Comparison of ENCODE assay signal across 14 cellular contexts in genomic region chr19:2154587-2155075, GRCh38. TPM values are rescaled to one million over a fixed set of nuclear protein-coding genes. Genes with fewer than 3 reads are reported as not detected.
A peak's percentile ranks its signal among the peaks of the same experiment; 100 is the strongest.
DNase-seq lines count a peak whose midpoint lies in the region; ATAC-seq and TF ChIP-seq lines count a peak whose summit lies in the region.
"Had no signal": no experiment of that assay in that cellular context is flagged by ENCODE, and none has a peak within 500 bp of the region (broad histone marks: within the 10 kb centered on the region; RNA-seq: fewer than 3 reads in every experiment).

No MANE protein-coding gene starts in this region.

- H3K36me3 ChIP-seq in fibroblast of lung (ENCODE audit: control insufficient read depth, insufficient read depth, low read length) (no peaks in the 10 kb centered on the region), smooth muscle cell (ENCODE audit: low read depth) (no peaks in the 10 kb centered on the region)
- H3K36me3 ChIP-seq: lower lobe of right lung, prostate gland, stomach had no signal

- H3K79me2 ChIP-seq in fibroblast of lung (ENCODE audit: control insufficient read depth, insufficient read depth, low read length), result peaks cover 17% of the 10 kb centered on the region
- peaks cover 15% of the 10 kb centered on the region for H3K79me2 ChIP-seq in smooth muscle cell (ENCODE audit: low read depth)

- no peak overlapping the region for H3K9ac ChIP-seq in fibroblast of lung (ENCODE audit: insufficient read depth, low read length)
- peak overlapping the region; percentile 50 for H3K9ac ChIP-seq in smooth muscle cell (ENCODE audit: low read depth)

- DNase-seq in HCEC 1CT (peak; percentile 8), T1000 (lab: John Stamatoyannopoulos, UW) (peak; percentile 75), fibroblast of lung (ENCODE audit: low read depth in 2 of 2) (peak; percentile 45 to 76), smooth muscle cell (lab: John Stamatoyannopoulos, UW; ENCODE audit: unreplicated experiment) (no peak), NCI-H146 treated with DMSO at 0.1 percent for 48 hours (lab: John Stamatoyannopoulos, UW; ENCODE audit: unreplicated experiment) (no peak)
- DNase-seq: activated naive CD8-positive, alpha-beta T cell treated with anti-CD3 and anti-CD28 coated beads, Interleukin-2, amount 50 U/mL, for 24 hours; effector memory CD4-positive, alpha-beta T cell; hippocampal formation; lower lobe of right lung; stomach; T-helper 9 cell had no signal

- no peak overlapping the region for H3K4me3 ChIP-seq in fibroblast of lung (replicated peaks in 1 of 4; ENCODE audit: control extremely low read depth in 1 of 4, insufficient read depth in 1 of 4, low read depth in 3 of 4, low read length in 4 of 4)
- no peak overlapping the region for H3K4me3 ChIP-seq in smooth muscle cell
- H3K4me3 ChIP-seq: lower lobe of right lung, prostate gland, stomach had no signal

- H3K4me1 ChIP-seq in fibroblast of lung (ENCODE audit: control insufficient read depth, extremely low read depth, insufficient read depth, low read length) (peaks cover 13% of the 10 kb centered on the region), smooth muscle cell (ENCODE audit: low read depth) (peaks cover 8% of the 10 kb centered on the region)

- peak overlapping the region; percentile 62 for H3K27ac ChIP-seq in fibroblast of lung (ENCODE audit: insufficient read depth, low read length)
- H3K27ac ChIP-seq in smooth muscle cell (ENCODE audit: low read depth), result peak overlapping the region; percentile 73
- H3K27ac ChIP-seq: lower lobe of right lung, stomach had no signal

- 80% methylated on average over 10 of the region's 10 CpGs for WGBS in smooth muscle cell (ENCODE audit: low lambda C conversion rate)

- H3K4me2 ChIP-seq in fibroblast of lung (ENCODE audit: extremely low read depth, insufficient read depth, low read length) (no peak overlapping the region), smooth muscle cell (no peak overlapping the region)

- H4K20me1 ChIP-seq in fibroblast of lung (ENCODE audit: control insufficient read depth, extremely low read depth, insufficient read depth, low read length), result peaks cover 2% of the 10 kb centered on the region
- H4K20me1 ChIP-seq in smooth muscle cell (ENCODE audit: low read depth), result peaks cover 13% of the 10 kb centered on the region

- TF ChIP-seq CTCF in fibroblast of lung (conservative IDR thresholded peaks at IDR 0.05 in 1 of 2, IDR thresholded peaks at IDR 0.05 in 1 of 2; ENCODE audit: low read depth in 1 of 2, low read length in 2 of 2), result no peak
- no peak for TF ChIP-seq CTCF in smooth muscle cell (IDR thresholded peaks at IDR 0.05; ENCODE audit: borderline replicate concordance, insufficient read depth, poor library complexity, severe bottlenecking)

- H2AFZ ChIP-seq in fibroblast of lung (ENCODE audit: low read length) (peak overlapping the region; percentile 16), smooth muscle cell (ENCODE audit: low read depth) (no peak overlapping the region)

- H3K27me3 ChIP-seq in fibroblast of lung (ENCODE audit: control insufficient read depth, insufficient read depth, low read length) (no peaks in the 10 kb centered on the region), smooth muscle cell (ENCODE audit: low read depth) (no peaks in the 10 kb centered on the region)
- H3K27me3 ChIP-seq: stomach had no signal

- ATAC-seq in GM21786 (IDR thresholded peaks at IDR 0.05; ENCODE audit: unreplicated experiment) (no peak), GM21825 (IDR thresholded peaks at IDR 0.05; ENCODE audit: unreplicated experiment) (no peak)
- ATAC-seq: activated naive CD8-positive, alpha-beta T cell treated with anti-CD3 and anti-CD28 coated beads, Interleukin-2, amount 50 U/mL, for 24 hours; lower lobe of right lung had no signal

- H3K9me3 ChIP-seq in fibroblast of lung (ENCODE audit: control insufficient read depth, insufficient read depth, low read depth, low read length) (no peaks in the 10 kb centered on the region), smooth muscle cell (replicated peaks; ENCODE audit: low read depth) (no peaks in the 10 kb centered on the region)
- H3K9me3 ChIP-seq: lower lobe of right lung, prostate gland, stomach had no signal

- H3F3A ChIP-seq in smooth muscle cell (ENCODE audit: low read depth), result peaks cover 10% of the 10 kb centered on the region

RNA-seq across cellular contexts. Expression of gene AP3D1, which starts 3.3 kb away (rescaled TPM):
- 88.9 and 99.9 TPM in 2 replicates for total RNA-seq in fibroblast of lung
- polyA plus RNA-seq in fibroblast of lung, result 68.0 and 103 TPM in 2 replicates
- polyA plus RNA-seq in fibroblast of lung (2012), result 109 and 151 TPM in 2 replicates
- polyA minus RNA-seq in fibroblast of lung (ENCODE audit: low replicate concordance), result 716 and 807 TPM in 2 replicates
- total RNA-seq in smooth muscle cell, result 43.0 and 66.2 TPM in 2 replicates
- 81.0 and 82.8 TPM in 2 replicates for polyA plus RNA-seq in smooth muscle cell

RNA-seq across cellular contexts. Expression of gene DOT1L, which starts 9.1 kb away (rescaled TPM):
- 2.8 and 3.1 TPM in 2 replicates for total RNA-seq in fibroblast of lung
- 5.4 and 7.3 TPM in 2 replicates for polyA plus RNA-seq in fibroblast of lung
- polyA plus RNA-seq in fibroblast of lung (2012), result 11.1 and 11.6 TPM in 2 replicates
- 95.5 and 113 TPM in 2 replicates for polyA minus RNA-seq in fibroblast of lung (ENCODE audit: low replicate concordance)
- total RNA-seq in smooth muscle cell, result 4.2 and 4.8 TPM in 2 replicates
- polyA plus RNA-seq in smooth muscle cell, result 3.4 and 5.5 TPM in 2 replicates

RNA-seq across cellular contexts. Expression of gene IZUMO4, which starts 57.9 kb away (rescaled TPM):
- total RNA-seq in fibroblast of lung (0.26 and 1.3 TPM in 2 replicates), smooth muscle cell (1.6 and 1.8 TPM in 2 replicates)
- polyA plus RNA-seq in fibroblast of lung (0.56 and 0.77 TPM in 2 replicates), smooth muscle cell (0.48 and 0.58 TPM in 2 replicates)
- polyA plus RNA-seq in fibroblast of lung (2012), result 1.5 TPM in 2 replicates
- polyA minus RNA-seq in fibroblast of lung (ENCODE audit: low replicate concordance), result not detected in 2 replicates

RNA-seq across cellular contexts. Expression of gene MOB3A, which starts 58.5 kb away (rescaled TPM):
- total RNA-seq in fibroblast of lung (12.8 and 17.2 TPM in 2 replicates), smooth muscle cell (11.2 and 13.5 TPM in 2 replicates)
- polyA plus RNA-seq in fibroblast of lung (34.8 and 37.5 TPM in 2 replicates), smooth muscle cell (23.8 and 32.9 TPM in 2 replicates)
- polyA plus RNA-seq in fibroblast of lung (2012), result 33.8 and 36.9 TPM in 2 replicates
- polyA minus RNA-seq in fibroblast of lung (ENCODE audit: low replicate concordance), result 143 and 175 TPM in 2 replicates

Comparison
In these comparisons a context has a peak if more than half of its experiments do, and no peak if none do; other contexts are left out.
1. DNase-seq: peak in HCEC 1CT (single experiment), T1000 (single experiment) and fibroblast of lung (2 of 2); none in smooth muscle cell (single experiment) and NCI-H146 treated with DMSO at 0.1 percent for 48 hours (single experiment).